In genomic region chr22:48433647-48434046, GRCh38 we compare ENCODE assay signal across 25 cellular contexts.
"Had no signal": no experiment of that assay in that cellular context is flagged by ENCODE, and none has a peak within 500 bp of the region (broad histone marks: within the 10 kb centered on the region; RNA-seq: fewer than 3 reads in every experiment).

No MANE protein-coding gene starts in this region.

- H3K36me3 ChIP-seq: esophagus muscularis mucosa, heart right ventricle, neural progenitor cell, suprapubic skin, transverse colon, vagina had no signal

- H3K36me3 Mint-ChIP-seq: memory B cell; natural killer cell treated with Interleukin-12 subunit alpha and Interleukin-12 subunit beta and Interleukin-15 and Interleukin-18, amount 100 ng/mL, for 72 hours; neural progenitor cell had no signal

- H3K4me3 ChIP-seq: coronary artery, esophagus muscularis mucosa, heart right ventricle, lung, neural progenitor cell, psoas muscle, skin epidermis, suprapubic skin, transverse colon, vagina had no signal

- H3K4me1 ChIP-seq: esophagus muscularis mucosa, foreskin keratinocyte, heart right ventricle, neural progenitor cell, psoas muscle, suprapubic skin, transverse colon, vagina had no signal

- H3K4me1 Mint-ChIP-seq: memory B cell; stimulated activated naive CD8-positive, alpha-beta T cell treated with anti-CD3 and anti-CD28 coated beads, Interleukin-15, amount 100 ng/mL, for 72 hours had no signal

- H3K9me3 Mint-ChIP-seq: natural killer cell treated with Interleukin-12 subunit alpha and Interleukin-12 subunit beta and Interleukin-15 and Interleukin-18, amount 100 ng/mL, for 72 hours; neural progenitor cell; stimulated activated naive CD8-positive, alpha-beta T cell treated with anti-CD3 and anti-CD28 coated beads, Interleukin-15, amount 100 ng/mL, for 72 hours had no signal

- ATAC-seq: foreskin keratinocyte; heart right ventricle; left colon; left ventricle myocardium superior; natural killer cell treated with Interleukin-12 subunit alpha and Interleukin-12 subunit beta and Interleukin-15 and Interleukin-18, amount 100 ng/mL, for 72 hours; psoas muscle; right cardiac atrium; stimulated activated naive CD8-positive, alpha-beta T cell treated with anti-CD3 and anti-CD28 coated beads, Interleukin-15, amount 100 ng/mL, for 72 hours had no signal

- H3K27ac ChIP-seq: coronary artery, esophagus muscularis mucosa, foreskin keratinocyte, heart right ventricle, neural progenitor cell, psoas muscle, skin epidermis, suprapubic skin, transverse colon, vagina had no signal

- H3K9me3 ChIP-seq: esophagus muscularis mucosa, heart right ventricle, psoas muscle, suprapubic skin, transverse colon, vagina had no signal

- H3K27me3 ChIP-seq: foreskin keratinocyte, neural progenitor cell, transverse colon, vagina had no signal

- H3K4me3 Mint-ChIP-seq: memory B cell; natural killer cell treated with Interleukin-12 subunit alpha and Interleukin-12 subunit beta and Interleukin-15 and Interleukin-18, amount 100 ng/mL, for 72 hours; neural progenitor cell; stimulated activated naive CD8-positive, alpha-beta T cell treated with anti-CD3 and anti-CD28 coated beads, Interleukin-15, amount 100 ng/mL, for 72 hours had no signal

- H3K27ac Mint-ChIP-seq: memory B cell; natural killer cell treated with Interleukin-12 subunit alpha and Interleukin-12 subunit beta and Interleukin-15 and Interleukin-18, amount 100 ng/mL, for 72 hours; neural progenitor cell had no signal

- DNase-seq: dermis blood vessel endothelial cell; effector memory CD4-positive, alpha-beta T cell; foreskin keratinocyte; glutamatergic neuron; heart right ventricle; hippocampal formation; kidney glomerular epithelial cell; left colon; left ventricle myocardium superior; psoas muscle; stimulated activated CD4-positive, alpha-beta T cell treated with anti-CD3 and anti-CD28 coated beads, Interleukin-15, amount 100 ng/mL, for 24 hours; stimulated activated CD4-positive, alpha-beta T cell treated with anti-CD3 and anti-CD28 coated beads, Interleukin-2, amount 100 ng/mL, for 48 hours; stimulated activated naive CD4-positive, alpha-beta T cell; stimulated activated naive CD8-positive, alpha-beta T cell treated with anti-CD3 and anti-CD28 coated beads, Interleukin-15, amount 100 ng/mL, for 72 hours; transverse colon had no signal
